7 cellular contexts compared by ENCODE assay signal in the genomic region with DNA sequence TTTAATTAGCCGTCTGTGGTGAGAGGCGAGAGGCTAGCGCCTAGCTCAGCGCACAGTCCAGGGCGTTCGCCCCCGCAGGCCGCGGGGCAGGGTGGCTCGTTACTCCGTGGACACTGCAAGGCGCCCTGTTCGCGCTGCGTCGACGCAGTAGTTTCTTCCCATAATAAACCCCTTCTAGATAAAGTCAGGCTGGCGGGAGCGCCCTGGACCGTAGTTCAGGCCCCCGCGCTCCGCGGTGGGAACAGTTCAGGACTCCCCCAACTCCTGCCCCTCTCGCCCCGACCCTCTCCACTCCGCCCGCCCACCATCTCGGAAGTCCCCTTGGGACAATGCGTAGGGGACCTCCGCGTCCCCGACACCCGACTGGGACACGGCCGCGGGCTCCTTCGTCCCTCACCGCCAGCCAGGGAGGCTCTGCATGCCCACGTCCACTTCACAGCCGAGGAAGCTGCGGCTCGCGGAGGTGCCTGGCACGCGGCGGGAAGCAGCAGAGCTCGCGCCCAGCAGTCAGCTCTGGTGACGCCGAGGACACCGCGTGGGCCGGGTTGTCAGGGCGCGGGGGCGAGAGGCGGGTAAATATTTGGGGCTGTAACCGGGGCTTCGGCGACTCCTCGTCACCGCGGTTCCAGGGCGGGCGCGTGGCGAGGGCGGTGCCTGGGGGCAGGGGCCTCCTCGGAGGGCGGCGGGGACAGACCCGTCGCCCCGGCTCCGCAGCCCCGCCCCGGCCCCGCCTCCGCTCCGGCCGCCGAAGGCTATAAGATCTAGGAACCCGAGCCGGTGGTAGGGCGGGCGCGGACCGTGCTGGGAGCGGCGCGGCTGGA. TPM values are rescaled to one million over a fixed set of nuclear protein-coding genes. Genes with fewer than 3 reads are reported as not detected.
DNase-seq lines count a peak whose midpoint lies in the region; ATAC-seq and TF ChIP-seq lines count a peak whose summit lies in the region.

A gene with protein sequence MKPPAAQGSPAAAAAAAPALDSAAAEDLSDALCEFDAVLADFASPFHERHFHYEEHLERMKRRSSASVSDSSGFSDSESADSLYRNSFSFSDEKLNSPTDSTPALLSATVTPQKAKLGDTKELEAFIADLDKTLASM (plus strand): TSS at position 783 of the 821 bp plus-strand sequence. CDS start 158 bp downstream, outside the sequence.

- peaks cover 0 to 16% (median 5%) of the 10 kb centered on the region in 9 donors for H3K9me3 Mint-ChIP-seq in naive thymus-derived CD8-positive, alpha-beta T cell
- peaks cover 3% of the 10 kb centered on the region for H3K9me3 Mint-ChIP-seq in stimulated activated memory B cell treated with anti-CD40 and anti-IgM and Interleukin-4, amounts not matched to agents 10 μg/mL and 1 μg/mL and 100 μg/mL, for 72 hours

- H3K36me3 Mint-ChIP-seq in naive thymus-derived CD8-positive, alpha-beta T cell: peaks cover 17 to 29% (median 19%) of the 10 kb centered on the region in 3 donors
- peaks cover 18% of the 10 kb centered on the region for H3K36me3 Mint-ChIP-seq in stimulated activated memory B cell treated with anti-CD40 and anti-IgM and Interleukin-4, amounts not matched to agents 10 μg/mL and 1 μg/mL and 100 μg/mL, for 72 hours

- DNase-seq in NOMO-1 (lab: John Stamatoyannopoulos, UW; ENCODE audit: unreplicated experiment in 2 of 2) (peak; percentile 83 to 85), fibroblast of lung (ENCODE audit: low read depth in 2 of 2) (peak; percentile 43 to 57)
- peak; percentile 95 to 97 for DNase-seq in activated T-cell treated with anti-CD3 and anti-CD28 coated beads, Interleukin-2, amount 50 U/mL, for 48 hours
- peak; percentile 81 to 99 (median 96) for DNase-seq in naive thymus-derived CD8-positive, alpha-beta T cell

- peak within 1 kb of the TSS; percentile 68 for H3K27ac ChIP-seq in fibroblast of lung (ENCODE audit: insufficient read depth, low read length)

- peak within 1 kb of the TSS; percentile 95 for H3K4me2 ChIP-seq in fibroblast of lung (ENCODE audit: extremely low read depth, insufficient read depth, low read length)

- ATAC-seq in GM18505 (IDR thresholded peaks at IDR 0.05; ENCODE audit: unreplicated experiment): peak; percentile 58
- ATAC-seq in HG02642 (IDR thresholded peaks at IDR 0.05; ENCODE audit: poor library complexity, unreplicated experiment): peak; percentile 79
- ATAC-seq in naive thymus-derived CD8-positive, alpha-beta T cell: peak; percentile 66 to 71
- peak; percentile 86 for ATAC-seq in stimulated activated memory B cell treated with anti-CD40 and anti-IgM and Interleukin-4, amounts not matched to agents 10 μg/mL and 1 μg/mL and 100 μg/mL, for 72 hours

- no peak for TF ChIP-seq POLR2A in GM18505 (IDR thresholded peaks at IDR 0.05; ENCODE audit: borderline replicate concordance, extremely low read depth, insufficient read depth, insufficient read length)

- peak within 1 kb of the TSS; percentile 57 to 90 (median 76) for H3K4me3 ChIP-seq in fibroblast of lung (replicated peaks in 1 of 4; ENCODE audit: control extremely low read depth in 1 of 4, insufficient read depth in 1 of 4, low read depth in 3 of 4, low read length in 4 of 4)

- H3K27me3 ChIP-seq in fibroblast of lung (ENCODE audit: control insufficient read depth, insufficient read depth, low read length): peaks cover 7% of the 10 kb centered on the region

- peaks cover 28 to 38% (median 32%) of the 10 kb centered on the region in 4 donors for H3K4me1 Mint-ChIP-seq in naive thymus-derived CD8-positive, alpha-beta T cell
- peaks cover 37% of the 10 kb centered on the region for H3K4me1 Mint-ChIP-seq in stimulated activated memory B cell treated with anti-CD40 and anti-IgM and Interleukin-4, amounts not matched to agents 10 μg/mL and 1 μg/mL and 100 μg/mL, for 72 hours

- H3K27me3 Mint-ChIP-seq in naive thymus-derived CD8-positive, alpha-beta T cell: peaks cover 0 to 5% (median 0%) of the 10 kb centered on the region in 5 donors
- H3K27me3 Mint-ChIP-seq in stimulated activated memory B cell treated with anti-CD40 and anti-IgM and Interleukin-4, amounts not matched to agents 10 μg/mL and 1 μg/mL and 100 μg/mL, for 72 hours: peaks cover 28% of the 10 kb centered on the region

- peaks cover 13% of the 10 kb centered on the region for H3K79me2 ChIP-seq in fibroblast of lung (ENCODE audit: control insufficient read depth, insufficient read depth, low read length)

- H3K4me1 ChIP-seq in fibroblast of lung (ENCODE audit: control insufficient read depth, extremely low read depth, insufficient read depth, low read length): no peaks in the 10 kb centered on the region

- TF ChIP-seq CTCF in fibroblast of lung (conservative IDR thresholded peaks at IDR 0.05 in 1 of 2, IDR thresholded peaks at IDR 0.05 in 1 of 2; ENCODE audit: low read depth in 1 of 2, low read length in 2 of 2): no peak

- H2AFZ ChIP-seq in fibroblast of lung (ENCODE audit: low read length): peak within 1 kb of the TSS; percentile 52

- H4K20me1 ChIP-seq in fibroblast of lung (ENCODE audit: control insufficient read depth, extremely low read depth, insufficient read depth, low read length): no peaks in the 10 kb centered on the region

- H3K9me3 ChIP-seq in fibroblast of lung (ENCODE audit: control insufficient read depth, insufficient read depth, low read depth, low read length): no peaks in the 10 kb centered on the region

- peak within 1 kb of the TSS; percentile 72 for H3K9ac ChIP-seq in fibroblast of lung (ENCODE audit: insufficient read depth, low read length)

- POLR2A ChIA-PET in naive thymus-derived CD8-positive, alpha-beta T cell (lab: Charles Lee): interaction anchor here (1.0 to 5.1 kb wide), 11 partner anchors 8 to 130 kb away, joined by 3 to 37 read pairs (median 12); no protein-coding TSS in a partner anchor

- peak within 1 kb of the TSS; percentile 82 to 98 (median 96) for H3K4me3 Mint-ChIP-seq in naive thymus-derived CD8-positive, alpha-beta T cell
- H3K4me3 Mint-ChIP-seq in stimulated activated memory B cell treated with anti-CD40 and anti-IgM and Interleukin-4, amounts not matched to agents 10 μg/mL and 1 μg/mL and 100 μg/mL, for 72 hours: peak within 1 kb of the TSS; percentile 80

- H3K36me3 ChIP-seq in fibroblast of lung (ENCODE audit: control insufficient read depth, insufficient read depth, low read length): peaks cover 5% of the 10 kb centered on the region

- peak within 1 kb of the TSS; percentile 94 to 99 (median 98) for H3K27ac Mint-ChIP-seq in naive thymus-derived CD8-positive, alpha-beta T cell
- peak within 1 kb of the TSS; percentile 71 for H3K27ac Mint-ChIP-seq in stimulated activated memory B cell treated with anti-CD40 and anti-IgM and Interleukin-4, amounts not matched to agents 10 μg/mL and 1 μg/mL and 100 μg/mL, for 72 hours

RNA-seq across cellular contexts. Expression of the gene that starts here (rescaled TPM):
- 51.1 and 148 TPM in 2 replicates for total RNA-seq in fibroblast of lung
- polyA plus RNA-seq in fibroblast of lung: 65.9 and 122 TPM in 2 replicates
- 51.6 and 113 TPM in 2 replicates for polyA plus RNA-seq in fibroblast of lung (2012)
- polyA minus RNA-seq in fibroblast of lung (ENCODE audit: low replicate concordance): 6.3 and 9.7 TPM in 2 replicates
- total RNA-seq in naive thymus-derived CD8-positive, alpha-beta T cell: 100 to 1,000 TPM; 117 to 122 TPM
- 100 to 1,000 TPM in 1 of 3 donors, 10 to 100 TPM in 2; 84.8 to 193 (median 97.2) TPM for polyA plus RNA-seq in naive thymus-derived CD8-positive, alpha-beta T cell

Comparison
In these comparisons a context has a peak if more than half of its experiments do, and no peak if none do; other contexts are left out.
1. Peak in every context shown above with its lines: DNase-seq, ATAC-seq, H3K4me3 ChIP-seq and H3K27ac ChIP-seq.